ENCODE assay signal across 11 cellular contexts in the genomic region with DNA sequence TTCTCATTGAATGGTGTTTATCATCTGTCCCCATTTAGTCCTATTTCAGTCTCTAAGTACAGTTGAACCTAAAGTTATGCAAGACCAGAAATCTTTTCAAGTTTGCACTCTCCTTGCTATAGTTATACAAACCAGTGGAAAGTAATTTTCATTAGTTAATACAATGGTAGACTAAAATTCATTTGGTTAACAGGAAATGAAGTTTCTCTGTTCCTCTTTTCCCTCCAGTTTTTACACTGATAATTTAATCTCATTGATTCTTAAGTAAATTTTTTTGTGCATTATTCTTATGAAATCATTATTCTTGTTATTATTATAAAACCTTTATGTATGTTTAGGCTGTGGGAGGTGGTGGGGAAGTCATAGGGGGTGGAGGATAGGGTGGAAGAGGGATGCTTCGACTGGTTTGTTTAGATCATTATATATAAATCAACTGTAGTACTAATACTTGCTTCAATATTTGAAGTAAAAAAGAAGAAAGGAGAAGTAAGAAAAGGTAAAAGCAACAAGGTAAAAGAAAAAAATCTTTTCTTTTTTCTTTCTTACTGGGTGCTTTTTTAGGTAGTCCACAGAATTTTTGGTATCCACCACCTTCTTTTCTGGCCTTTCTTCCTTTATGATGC.
DNase-seq lines count a peak whose midpoint lies in the region; ATAC-seq and TF ChIP-seq lines count a peak whose summit lies in the region.
"Had no signal": no experiment of that assay in that cellular context is flagged by ENCODE, and none has a peak within 500 bp of the region (broad histone marks: within the 10 kb centered on the region; RNA-seq: fewer than 3 reads in every experiment).

No MANE protein-coding gene starts in this region.

- DNase-seq in T-helper 9 cell (no peak), Ammon's horn (ENCODE audit: low spot score) (no peak), CD14-positive monocyte (ENCODE audit: low spot score) (no peak)
- no peak for DNase-seq in stimulated activated CD4-positive, alpha-beta T cell treated with anti-CD3 and anti-CD28 coated beads, Interleukin-2, amount 100 ng/mL, for 48 hours
- DNase-seq: NCI-H1436, T-helper 17 cell had no signal

- peak; percentile 75 for ATAC-seq in GM18498 (IDR thresholded peaks at IDR 0.05; ENCODE audit: unreplicated experiment)
- ATAC-seq in GM19463 (IDR thresholded peaks at IDR 0.05; ENCODE audit: unreplicated experiment) = peak; percentile 63
- ATAC-seq in HG02870 (IDR thresholded peaks at IDR 0.05; ENCODE audit: unreplicated experiment) = peak; percentile 66
- peak; percentile 53 for ATAC-seq in HG03521 (IDR thresholded peaks at IDR 0.05; ENCODE audit: unreplicated experiment)
- ATAC-seq: sciatic nerve, T-helper 17 cell had no signal

- H3K27me3 Mint-ChIP-seq in CD14-positive monocyte (ENCODE audit: low read depth in 3 of 3) = peaks cover 0 to 3% (median 3%) of the 10 kb centered on the region in 3 donors

- H3K4me3 Mint-ChIP-seq in CD14-positive monocyte = no peak overlapping the region
- H3K4me3 Mint-ChIP-seq: T-helper 17 cell had no signal

- no peak overlapping the region for H3K27ac Mint-ChIP-seq in CD14-positive monocyte
- H3K27ac Mint-ChIP-seq: T-helper 17 cell had no signal

- intact Hi-C loops in CD14-positive monocyte (cut with micrococcal nuclease) = no loop called here

- no peaks in the 10 kb centered on the region for H3K4me1 Mint-ChIP-seq in CD14-positive monocyte
- H3K4me1 Mint-ChIP-seq: T-helper 17 cell had no signal

- peaks cover 0 to 3% (median 0%) of the 10 kb centered on the region in 7 donors for H3K9me3 Mint-ChIP-seq in CD14-positive monocyte

- TF ChIP-seq CTCF in CD14-positive monocyte (IDR thresholded peaks at IDR 0.05) = no peak

- no peaks in the 10 kb centered on the region for H3K36me3 Mint-ChIP-seq in CD14-positive monocyte
